Comparison of ENCODE assay signal across 8 cellular contexts in genomic region chr15:55741592-55742497, GRCh38. TPM values are rescaled to one million over a fixed set of nuclear protein-coding genes. Genes with fewer than 3 reads are reported as not detected.
DNase-seq lines count a peak whose midpoint lies in the region; ATAC-seq and TF ChIP-seq lines count a peak whose summit lies in the region.

No MANE protein-coding gene starts in this region.

- no peaks in the 10 kb centered on the region for H3F3A ChIP-seq in Loucy (ENCODE audit: low read depth)

- DNase-seq in ELR (ENCODE audit: low read depth): peak; percentile 48
- DNase-seq in body of pancreas: peak in 2 of 4 donors; percentile 12 to 19
- DNase-seq in kidney tubule cell (ENCODE audit: low spot score): peak; percentile 35
- peak in 1 of 2 donors; percentile 7 for DNase-seq in tibial nerve (ENCODE audit: low spot score in 2 of 2)
- no peak for DNase-seq in AG08395 (ENCODE audit: low spot score)

- no peaks in the 10 kb centered on the region for H3K36me3 ChIP-seq in Loucy (ENCODE audit: insufficient read depth, low read length)
- no peaks in the 10 kb centered on the region for H3K36me3 ChIP-seq in body of pancreas (replicated peaks in 1 of 2; ENCODE audit: insufficient read depth in 1 of 2, low read depth in 2 of 2)
- H3K36me3 ChIP-seq in tibial nerve: no peaks in the 10 kb centered on the region

- 4 to 13% methylated on average over 24 to 46 of the region's 46 CpGs for WGBS in body of pancreas, 2 donors
- 12 to 18% methylated on average over 46 of the region's 46 CpGs for WGBS in tibial nerve, 2 donors

- H3K9me3 ChIP-seq in Loucy (ENCODE audit: insufficient read depth, low read depth, low read length): no peaks in the 10 kb centered on the region
- H3K9me3 ChIP-seq in body of pancreas: no peaks in the 10 kb centered on the region
- no peaks in the 10 kb centered on the region for H3K9me3 ChIP-seq in tibial nerve

- no peak for TF ChIP-seq POLR2A in body of pancreas (IDR thresholded peaks at IDR 0.05)
- no peak for TF ChIP-seq POLR2A in tibial nerve (IDR thresholded peaks at IDR 0.05)

- H3K27me3 ChIP-seq in Loucy (ENCODE audit: insufficient read depth, low read length, poor library complexity, severe bottlenecking) (peaks cover 12% of the 10 kb centered on the region), body of pancreas (peaks cover 0 to 29% of the 10 kb centered on the region in 2 donors), tibial nerve (peaks cover 0 to 10% of the 10 kb centered on the region in 2 donors)

- H3K4me1 ChIP-seq in Loucy (ENCODE audit: insufficient read depth, low read length, poor library complexity, severe bottlenecking) (peaks cover 13% of the 10 kb centered on the region), body of pancreas (peaks cover 25% of the 10 kb centered on the region), tibial nerve (peaks cover 0 to 19% (median 5%) of the 10 kb centered on the region in 4 donors)

- peak; percentile 30 for ATAC-seq in body of pancreas
- ATAC-seq in GM18868 (IDR thresholded peaks at IDR 0.05; ENCODE audit: unreplicated experiment): no peak
- no peak for ATAC-seq in activated CD4-positive, CD25-positive, alpha-beta regulatory T cell treated with anti-CD3 and anti-CD28 coated beads, Interleukin-2, amount 50 U/mL, for 24 hours

- no peaks in the 10 kb centered on the region for H3K79me2 ChIP-seq in Loucy (ENCODE audit: insufficient read depth, low read length)

- peak overlapping the region; percentile 86 for H2AFZ ChIP-seq in Loucy (ENCODE audit: low read length)

- H3K4me3 ChIP-seq in Loucy (ENCODE audit: low read length, poor library complexity, severe bottlenecking) (peak overlapping the region; percentile 70), body of pancreas (peak overlapping the region; percentile 37 to 71), tibial nerve (peak overlapping the region; percentile 49 to 70 (median 64))

- no peak for TF ChIP-seq EP300 in tibial nerve (IDR thresholded peaks at IDR 0.05)

- H3K9me2 ChIP-seq in Loucy (replicated peaks; ENCODE audit: low read depth, low read length): no peaks in the 10 kb centered on the region

- peak overlapping the region; percentile 83 for H3K4me2 ChIP-seq in Loucy (ENCODE audit: low read depth, low read length, poor library complexity, severe bottlenecking)

- H4K20me1 ChIP-seq in Loucy (ENCODE audit: insufficient read depth, low read length, poor library complexity, severe bottlenecking): no peaks in the 10 kb centered on the region

- intact Hi-C loops in body of pancreas (cut with DNase I): no loop called here

- H3K27ac ChIP-seq in body of pancreas: no peak overlapping the region
- peak overlapping the region in 1 of 4 donors; percentile 88 for H3K27ac ChIP-seq in tibial nerve

- 0 out of 2 replicates have a peak, but pooled peaks have one; percentile 20 for TF ChIP-seq CTCF in Loucy (conservative IDR thresholded peaks at IDR 0.05; ENCODE audit: low read length)
- peak in 1 of 7 experiments; percentile 2 for TF ChIP-seq CTCF in body of pancreas (IDR thresholded peaks at IDR 0.05)
- no peak for TF ChIP-seq CTCF in tibial nerve (IDR thresholded peaks at IDR 0.05)

- peak overlapping the region; percentile 43 for H3K9ac ChIP-seq in Loucy (ENCODE audit: low read depth, low read length, poor library complexity, severe bottlenecking)

RNA-seq across cellular contexts. Expression of gene PRTG, which starts 1.1 kb away (rescaled TPM):
- total RNA-seq in body of pancreas (1 to 10 TPM; 1.0 to 4.0 TPM), tibial nerve (10 to 100 TPM in 2 of 4 donors, 1 to 10 TPM in 2; 2.1 to 12.8 (median 7.7) TPM)
